In genomic region chr1:53575948-53576305, GRCh38 we compare ENCODE assay signal across 15 cellular contexts.
"Had no signal": no experiment of that assay in that cellular context is flagged by ENCODE, and none has a peak within 500 bp of the region (broad histone marks: within the 10 kb centered on the region; RNA-seq: fewer than 3 reads in every experiment).

No MANE protein-coding gene starts in this region.

- H3K4me3 Mint-ChIP-seq: activated CD4-positive, alpha-beta T cell treated with anti-CD3 and anti-CD28 coated beads for 36 hours; activated CD8-positive, alpha-beta T cell treated with anti-CD3 and anti-CD28 coated beads for 36 hours; activated naive CD8-positive, alpha-beta T cell treated with anti-CD3 and anti-CD28 coated beads for 36 hours; activated T-helper 1 cell treated with anti-CD3 and anti-CD28 coated beads, Interleukin-12 subunit alpha, Interleukin-12 subunit beta, Interleukin-2, Interleukin-4 antibody, amounts not matched to agents 30 ng/mL and 10 ng/mL and 1 ng/mL, durations not matched to agents 14 hours and 24 hours and 36 hours; nephron progenitor cell; T-helper 2 cell treated with Interferon-gamma antibody and Interleukin-4, amounts not matched to agents 5 μg/mL and 100 μg/mL, for 36 hours had no signal

- H3K27me3 Mint-ChIP-seq: activated CD4-positive, alpha-beta T cell treated with anti-CD3 and anti-CD28 coated beads for 36 hours; activated CD8-positive, alpha-beta T cell treated with anti-CD3 and anti-CD28 coated beads for 36 hours; activated naive CD8-positive, alpha-beta T cell treated with anti-CD3 and anti-CD28 coated beads for 36 hours had no signal

- H3K27me3 ChIP-seq: body of pancreas, esophagus squamous epithelium, pancreas, transverse colon had no signal

- H3K36me3 Mint-ChIP-seq: activated naive CD8-positive, alpha-beta T cell treated with anti-CD3 and anti-CD28 coated beads for 36 hours had no signal

- H3K9me3 ChIP-seq: body of pancreas, esophagus squamous epithelium, pancreas, transverse colon had no signal

- H3K4me1 ChIP-seq: body of pancreas, pancreas had no signal

- H3K9me3 Mint-ChIP-seq: activated CD8-positive, alpha-beta T cell treated with anti-CD3 and anti-CD28 coated beads for 36 hours; activated naive CD8-positive, alpha-beta T cell treated with anti-CD3 and anti-CD28 coated beads for 36 hours; activated T-helper 1 cell treated with anti-CD3 and anti-CD28 coated beads, Interleukin-12 subunit alpha, Interleukin-12 subunit beta, Interleukin-2, Interleukin-4 antibody, amounts not matched to agents 30 ng/mL and 10 ng/mL and 1 ng/mL, durations not matched to agents 14 hours and 24 hours and 36 hours; nephron progenitor cell; T-helper 2 cell treated with Interferon-gamma antibody and Interleukin-4, amounts not matched to agents 5 μg/mL and 100 μg/mL, for 36 hours had no signal

- H3K4me3 ChIP-seq: body of pancreas, esophagus squamous epithelium, pancreas, transverse colon had no signal

- H3K27ac ChIP-seq: body of pancreas, esophagus squamous epithelium, pancreas, transverse colon had no signal

- H3K27ac Mint-ChIP-seq: activated CD4-positive, alpha-beta T cell treated with anti-CD3 and anti-CD28 coated beads for 36 hours; activated CD8-positive, alpha-beta T cell treated with anti-CD3 and anti-CD28 coated beads for 36 hours; activated naive CD8-positive, alpha-beta T cell treated with anti-CD3 and anti-CD28 coated beads for 36 hours; activated T-helper 1 cell treated with anti-CD3 and anti-CD28 coated beads, Interleukin-12 subunit alpha, Interleukin-12 subunit beta, Interleukin-2, Interleukin-4 antibody, amounts not matched to agents 30 ng/mL and 10 ng/mL and 1 ng/mL, durations not matched to agents 14 hours and 24 hours and 36 hours; T-helper 2 cell treated with Interferon-gamma antibody and Interleukin-4, amounts not matched to agents 5 μg/mL and 100 μg/mL, for 36 hours had no signal

- H3K4me1 Mint-ChIP-seq: activated CD4-positive, alpha-beta T cell treated with anti-CD3 and anti-CD28 coated beads for 36 hours had no signal

- DNase-seq: activated CD4-positive, alpha-beta T cell treated with anti-CD3 and anti-CD28 coated beads for 36 hours; activated CD8-positive, alpha-beta T cell treated with anti-CD3 and anti-CD28 coated beads for 36 hours; activated naive CD8-positive, alpha-beta T cell treated with anti-CD3 and anti-CD28 coated beads for 36 hours; cortex of kidney; effector CD4-positive, alpha-beta T cell; esophagus squamous epithelium; kidney glomerular epithelial cell; mesenchymal stem cell; nephron progenitor cell; stimulated activated naive CD4-positive, alpha-beta T cell; transverse colon had no signal

- H3K36me3 ChIP-seq: esophagus squamous epithelium, pancreas, transverse colon had no signal
